In genomic region chr5:109945723-109946480, GRCh38 we compare ENCODE assay signal across 1 cellular context.
A peak's percentile ranks its signal among the peaks of the same experiment; 100 is the strongest.
TF ChIP-seq lines count a peak whose summit lies in the region.

No MANE protein-coding gene starts in this region.

TF ChIP-seq in IMR-90, 13 proteins besides CTCF, POLR2A, EP300 and RAD21:
- TF ChIP-seq MAFK (IDR thresholded peaks at IDR 0.05; ENCODE audit: low read depth, low read length) (0 out of 2 replicates have a peak, but pooled peaks have one; percentile 23), RCOR1 (IDR thresholded peaks at IDR 0.05; ENCODE audit: insufficient replicate concordance, low read length) (no peak)
